Comparison of ENCODE assay signal across 31 cellular contexts in genomic region chr11:83371489-83371888, GRCh38.
"Had no signal": no experiment of that assay in that cellular context is flagged by ENCODE, and none has a peak within 500 bp of the region (broad histone marks: within the 10 kb centered on the region; RNA-seq: fewer than 3 reads in every experiment).

No MANE protein-coding gene starts in this region.

- ATAC-seq: activated CD8-positive, alpha-beta T cell treated with anti-CD3 and anti-CD28 coated beads for 36 hours; activated naive CD4-positive, alpha-beta T cell treated with anti-CD3 and anti-CD28 coated beads, Interleukin-2, amount 50 U/mL, for 72 hours; activated T-cell treated with anti-CD3 and anti-CD28 coated beads, Interleukin-2, amount 50 U/mL, for 4 hours; activated T-cell treated with anti-CD3 and anti-CD28 coated beads, Interleukin-2, amount 50 U/mL, for 72 hours; activated T-helper 17 cell treated with anti-CD3 and anti-CD28 coated beads, Interleukin-2, amount 50 U/mL, for 72 hours had no signal

- H3K4me1 ChIP-seq: ascending aorta, breast epithelium had no signal

- DNase-seq: activated B cell treated with CpG ODN at 0.5 μM for 24 hours; activated CD4-positive, alpha-beta memory T cell treated with anti-CD3 and anti-CD28 coated beads for 36 hours; activated CD4-positive, alpha-beta T cell treated with anti-CD3 and anti-CD28 coated beads for 4 hours; activated CD4-positive, alpha-beta T cell treated with anti-CD3 and anti-CD28 coated beads, Interleukin-2, amount 10 ng/mL, durations not matched to agents 24 days and 14 days; activated CD4-positive, alpha-beta T cell treated with anti-CD3 and anti-CD28 coated beads, Interleukin-2, amount 50 U/mL, for 1 hour; activated CD4-positive, alpha-beta T cell treated with anti-CD3 and anti-CD28 coated beads, Interleukin-2, amount 50 U/mL, for 4 hours; activated CD4-positive, CD25-positive, alpha-beta regulatory T cell treated with anti-CD3 and anti-CD28 coated beads, Interleukin-2, amount 50 U/mL, for 72 hours; activated CD8-positive, alpha-beta memory T cell treated with anti-CD3 and anti-CD28 coated beads, Interleukin-2, amount 50 U/mL, for 4 hours; activated CD8-positive, alpha-beta T cell treated with anti-CD3 and anti-CD28 coated beads for 36 hours; activated effector memory CD4-positive, alpha-beta T cell treated with anti-CD3 and anti-CD28 coated beads, Interleukin-2, amount 50 U/mL, for 16 hours; activated gamma-delta T cell treated with Interleukin-2 at 50 U/mL for 16 hours; activated naive CD4-positive, alpha-beta T cell; activated naive CD4-positive, alpha-beta T cell treated with anti-CD3 and anti-CD28 coated beads for 36 hours; activated naive CD4-positive, alpha-beta T cell treated with anti-CD3 and anti-CD28 coated beads, Interleukin-2, amount 50 U/mL, for 16 hours; activated naive CD8-positive, alpha-beta T cell treated with anti-CD3 and anti-CD28 coated beads for 36 hours; activated T-cell treated with anti-CD3 and anti-CD28 coated beads for 4 hours; activated T-cell treated with anti-CD3 and anti-CD28 coated beads, Interleukin-2, amount 50 U/mL, for 1 hour; activated T-cell treated with anti-CD3 and anti-CD28 coated beads, Interleukin-2, amount 50 U/mL, for 4 hours; activated T-cell treated with anti-CD3 and anti-CD28 coated beads, Interleukin-2, amount 50 U/mL, for 72 hours; amygdala; anterior cingulate cortex; brain microvascular endothelial cell; central memory CD4-positive, alpha-beta T cell; T-helper 1 cell; T-helper 2 cell; T-helper 9 cell had no signal

- H3K27ac ChIP-seq: ascending aorta, brain microvascular endothelial cell, breast epithelium, VCaP had no signal

- H3K4me3 ChIP-seq: ascending aorta, breast epithelium had no signal

- H3K36me3 ChIP-seq: ascending aorta, brain microvascular endothelial cell, breast epithelium had no signal

- H3K27me3 ChIP-seq: ascending aorta, brain microvascular endothelial cell, breast epithelium had no signal
